Comparison of ENCODE assay signal across 8 cellular contexts in the genomic region with DNA sequence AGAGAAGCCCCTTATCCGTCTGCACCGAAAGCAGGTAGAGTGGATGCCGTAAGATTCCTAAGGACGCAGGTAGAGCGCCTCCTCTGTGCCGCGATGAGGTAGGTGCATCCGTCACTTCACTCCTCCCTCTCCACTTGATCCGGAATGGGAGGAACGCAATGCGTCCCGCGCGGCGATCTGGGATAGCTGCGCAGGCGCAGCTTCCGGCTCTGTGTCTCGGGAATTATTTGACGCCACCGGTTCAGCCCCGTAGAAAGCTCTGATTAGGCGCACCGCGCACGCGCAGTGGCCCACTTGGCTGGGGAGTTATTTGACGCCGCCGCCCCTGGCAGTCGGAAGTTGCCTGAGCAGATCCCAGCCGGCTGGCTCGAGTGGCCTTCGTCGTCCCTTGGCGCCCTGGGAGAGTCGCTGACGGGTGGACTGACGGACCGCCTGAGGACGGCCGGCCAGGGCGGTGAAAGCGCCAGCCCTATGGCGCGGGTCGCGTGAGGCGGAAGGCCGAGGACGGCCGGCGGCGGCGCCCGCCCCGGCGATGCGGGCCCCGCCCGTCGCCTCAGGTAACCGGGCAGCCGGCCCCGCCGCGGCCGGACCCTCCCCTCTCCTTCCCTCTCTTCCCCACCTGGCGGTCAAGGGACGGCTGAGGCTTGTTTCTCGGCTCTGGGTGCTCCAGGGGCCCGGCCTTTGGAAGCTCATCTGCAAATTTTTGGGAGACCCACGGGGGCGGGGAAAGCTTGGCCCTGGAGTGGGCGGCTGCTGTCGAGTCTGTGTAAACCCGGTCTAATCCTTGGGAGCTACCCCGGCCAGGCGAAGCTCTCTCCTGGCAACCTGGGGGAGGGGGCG.
DNase-seq lines count a peak whose midpoint lies in the region; ATAC-seq lines count a peak whose summit lies in the region.

A gene (plus strand): TSS at position 331 of the 840 bp plus-strand sequence. CDS start 15,590 bp downstream, outside the sequence.

- peak; percentile 95 for ATAC-seq in GM19035 (IDR thresholded peaks at IDR 0.05; ENCODE audit: unreplicated experiment)
- peak; percentile 93 for ATAC-seq in HG03354 (IDR thresholded peaks at IDR 0.05; ENCODE audit: poor library complexity, severe bottlenecking, unreplicated experiment)

- DNase-seq in AG20443 (ENCODE audit: low spot score) (peak; percentile 99), NCI-H446 (lab: John Stamatoyannopoulos, UW) (peak; percentile 98 to 99), cerebellar cortex (ENCODE audit: low spot score) (peak; percentile 99), iris pigment epithelial cell (ENCODE audit: low read depth) (peak; percentile 96)
- peak; percentile 96 for DNase-seq in activated CD4-positive, CD25-positive, alpha-beta regulatory T cell treated with anti-CD3 and anti-CD28 coated beads, Interleukin-2, amount 50 U/mL, for 16 hours (ENCODE audit: low read depth, low spot score)
- DNase-seq in stimulated activated CD4-positive, alpha-beta T cell treated with anti-CD3 and anti-CD28 coated beads, Interleukin-12 subunit alpha, Interleukin-12 subunit beta, amount 100 ng/mL, for 24 hours (ENCODE audit: low read depth in 2 of 2) = peak; percentile 96 to 97

Comparison
In these comparisons a context has a peak if more than half of its experiments do, and no peak if none do; other contexts are left out.
1. Peak in every context shown above with its lines: DNase-seq and ATAC-seq.